In genomic region chr7:144474800-144475521, GRCh38 we compare ENCODE assay signal across 14 cellular contexts.
"Had no signal": no experiment of that assay in that cellular context is flagged by ENCODE, and none has a peak within 500 bp of the region (broad histone marks: within the 10 kb centered on the region; RNA-seq: fewer than 3 reads in every experiment).

No MANE protein-coding gene starts in this region.

- H3K4me3 Mint-ChIP-seq: activated CD4-positive, alpha-beta memory T cell treated with anti-CD3 and anti-CD28 coated beads, Interleukin-2, amount 10 ng/mL, durations not matched to agents 7 days and 5 days; activated T-cell treated with anti-CD3 and anti-CD28 coated beads, Interleukin-2, amount 50 U/mL, for 24 hours; endodermal cell; mesothelial cell of epicardium; stimulated activated naive CD8-positive, alpha-beta T cell treated with anti-CD3 and anti-CD28 coated beads, Interleukin-15, amount 100 ng/mL, for 72 hours had no signal

- H3K9me3 Mint-ChIP-seq: activated CD4-positive, alpha-beta memory T cell treated with anti-CD3 and anti-CD28 coated beads, Interleukin-2, amount 10 ng/mL, durations not matched to agents 7 days and 5 days; endodermal cell; mesothelial cell of epicardium had no signal

- H3K36me3 Mint-ChIP-seq: mesothelial cell of epicardium had no signal

- H3K27me3 Mint-ChIP-seq: activated CD4-positive, alpha-beta memory T cell treated with anti-CD3 and anti-CD28 coated beads, Interleukin-2, amount 10 ng/mL, durations not matched to agents 7 days and 5 days; activated T-cell treated with anti-CD3 and anti-CD28 coated beads, Interleukin-2, amount 50 U/mL, for 24 hours; stimulated activated naive CD8-positive, alpha-beta T cell treated with anti-CD3 and anti-CD28 coated beads, Interleukin-15, amount 100 ng/mL, for 72 hours had no signal

- DNase-seq: activated CD4-positive, alpha-beta memory T cell treated with anti-CD3 and anti-CD28 coated beads, Interleukin-2, amount 10 ng/mL, durations not matched to agents 7 days and 5 days; activated CD4-positive, alpha-beta T cell treated with anti-CD3 and anti-CD28 coated beads for 4 hours; activated naive CD4-positive, alpha-beta T cell treated with anti-CD3 and anti-CD28 coated beads, Interleukin-2, amount 50 U/mL, for 16 hours; activated T-cell treated with anti-CD3 and anti-CD28 coated beads, Interleukin-2, amount 50 U/mL, for 24 hours; endodermal cell; heart left ventricle; left colon; lower lobe of right lung; ovary; stimulated activated naive CD8-positive, alpha-beta T cell treated with anti-CD3 and anti-CD28 coated beads, Interleukin-15, amount 100 ng/mL, for 72 hours; testis; upper lobe of right lung had no signal

- ATAC-seq: heart left ventricle; left colon; lower lobe of right lung; sciatic nerve; stimulated activated naive CD8-positive, alpha-beta T cell treated with anti-CD3 and anti-CD28 coated beads, Interleukin-15, amount 100 ng/mL, for 72 hours; upper lobe of right lung had no signal

- H3K27ac Mint-ChIP-seq: activated CD4-positive, alpha-beta memory T cell treated with anti-CD3 and anti-CD28 coated beads, Interleukin-2, amount 10 ng/mL, durations not matched to agents 7 days and 5 days; activated T-cell treated with anti-CD3 and anti-CD28 coated beads, Interleukin-2, amount 50 U/mL, for 24 hours; endodermal cell; mesothelial cell of epicardium; stimulated activated naive CD8-positive, alpha-beta T cell treated with anti-CD3 and anti-CD28 coated beads, Interleukin-15, amount 100 ng/mL, for 72 hours had no signal

- H3K4me1 Mint-ChIP-seq: activated CD4-positive, alpha-beta memory T cell treated with anti-CD3 and anti-CD28 coated beads, Interleukin-2, amount 10 ng/mL, durations not matched to agents 7 days and 5 days; mesothelial cell of epicardium; stimulated activated naive CD8-positive, alpha-beta T cell treated with anti-CD3 and anti-CD28 coated beads, Interleukin-15, amount 100 ng/mL, for 72 hours had no signal
